In the genomic region with DNA sequence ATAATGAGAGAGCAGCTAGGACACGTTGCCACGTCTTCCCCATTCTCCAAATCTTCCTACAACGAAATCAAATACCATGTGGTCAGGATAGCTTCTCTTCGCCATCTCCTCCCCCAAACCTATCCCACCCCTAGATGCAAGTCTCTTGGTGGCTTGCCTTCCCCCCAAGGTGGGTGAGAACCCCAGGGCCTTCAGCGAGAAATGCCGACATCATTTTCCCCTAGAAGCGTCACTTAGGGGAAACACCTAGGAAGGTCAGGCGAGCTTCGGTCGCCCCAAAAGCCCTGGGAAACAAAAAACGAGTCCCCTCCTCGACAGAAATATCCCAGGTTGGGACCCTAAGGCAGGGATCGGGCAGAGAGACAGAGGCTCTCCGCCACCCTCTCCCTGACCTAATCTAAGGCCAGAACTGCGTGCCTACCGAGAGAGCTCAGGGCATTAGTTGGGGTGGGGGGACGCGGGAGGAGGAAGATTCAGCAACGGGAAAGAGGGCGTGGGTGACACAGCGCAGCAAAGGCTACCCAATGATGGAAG, we compare ENCODE assay signal across 7 cellular contexts.
DNase-seq lines count a peak whose midpoint lies in the region; ATAC-seq and TF ChIP-seq lines count a peak whose summit lies in the region.

No MANE protein-coding gene starts in this region.

- H3K4me3 ChIP-seq in HL-60 (replicated peaks; ENCODE audit: insufficient read depth, low read length) (peak overlapping the region; percentile 97), brain microvascular endothelial cell (ENCODE audit: low read depth, low read length) (peak overlapping the region; percentile 94), mucosa of rectum (ENCODE audit: low read length in 2 of 2) (peak overlapping the region; percentile 90 to 98)

- ATAC-seq in GM19328 (IDR thresholded peaks at IDR 0.05; ENCODE audit: unreplicated experiment): peak; percentile 1

- peak overlapping the region; percentile 91 for H3K27ac ChIP-seq in HL-60 (replicated peaks)
- H3K27ac ChIP-seq in brain microvascular endothelial cell: peak overlapping the region; percentile 85
- peak overlapping the region; percentile 91 to 94 for H3K27ac ChIP-seq in mucosa of rectum (ENCODE audit: low read depth in 2 of 2, low read length in 2 of 2)

- peaks cover 17 to 22% of the 10 kb centered on the region in 2 donors for H3K4me1 ChIP-seq in mucosa of rectum (ENCODE audit: control insufficient read depth in 2 of 2, insufficient read depth in 2 of 2, low read length in 2 of 2)

- peak overlapping the region; percentile 78 to 79 for H3K9ac ChIP-seq in mucosa of rectum (ENCODE audit: low read depth in 1 of 2, low read length in 2 of 2)

- H3K9me3 ChIP-seq in mucosa of rectum (ENCODE audit: control insufficient read depth in 2 of 2, low read length in 2 of 2): no peaks in the 10 kb centered on the region

- in situ Hi-C loops in brain microvascular endothelial cell (cut with HindIII; ENCODE audit: low pct_ligation_motif_present, low sequenced_read_pairs): no loop called here

- TF ChIP-seq CTCF in HL-60 (IDR thresholded peaks at IDR 0.05; ENCODE audit: insufficient read depth, low read length) (no peak), brain microvascular endothelial cell (IDR thresholded peaks at IDR 0.05; ENCODE audit: low read depth, low read length, missing control alignments) (no peak)

- DNase-seq in HL-60 (ENCODE audit: low read depth in 1 of 2, low spot score in 1 of 2) (no peak), brain microvascular endothelial cell (no peak), putamen (ENCODE audit: low spot score) (no peak)
- no peak for DNase-seq in activated effector memory CD4-positive, alpha-beta T cell treated with Interleukin-2 at 50 U/mL for 16 hours
- no peak for DNase-seq in activated CD4-positive, CD25-positive, alpha-beta regulatory T cell treated with anti-CD3 and anti-CD28 coated beads, Interleukin-2, amount 50 U/mL, for 72 hours

- H3K27me3 ChIP-seq in HL-60 (ENCODE audit: insufficient read depth, poor library complexity, severe bottlenecking): no peaks in the 10 kb centered on the region
- no peaks in the 10 kb centered on the region for H3K27me3 ChIP-seq in brain microvascular endothelial cell (replicated peaks)
- no peaks in the 10 kb centered on the region for H3K27me3 ChIP-seq in mucosa of rectum (ENCODE audit: control insufficient read depth in 2 of 2, insufficient read depth in 2 of 2, low read length in 2 of 2)

- H3K36me3 ChIP-seq in brain microvascular endothelial cell (replicated peaks) (peaks cover 6% of the 10 kb centered on the region), mucosa of rectum (ENCODE audit: control insufficient read depth in 2 of 2, insufficient read depth in 2 of 2, low read length in 2 of 2) (peaks cover 4 to 8% of the 10 kb centered on the region in 2 donors)
